In genomic region chr17:58391302-58391984, GRCh38 we compare ENCODE assay signal across 9 cellular contexts. TPM values are rescaled to one million over a fixed set of nuclear protein-coding genes. Genes with fewer than 3 reads are reported as not detected.
DNase-seq lines count a peak whose midpoint lies in the region; ATAC-seq, FAIRE-seq and TF ChIP-seq lines count a peak whose summit lies in the region.
"Had no signal": no experiment of that assay in that cellular context is flagged by ENCODE, and none has a peak within 500 bp of the region (broad histone marks: within the 10 kb centered on the region; RNA-seq: fewer than 3 reads in every experiment).

No MANE protein-coding gene starts in this region.

- no peaks in the 10 kb centered on the region for H3K9me3 Mint-ChIP-seq in activated T-cell treated with anti-CD3 and anti-CD28 coated beads, Interleukin-2, amount 50 U/mL, for 4 hours
- H3K9me3 Mint-ChIP-seq in natural killer cell treated with Interleukin-12 subunit alpha and Interleukin-12 subunit beta and Interleukin-15 and Interleukin-18, amount 100 ng/mL, for 72 hours = no peaks in the 10 kb centered on the region

- peak overlapping the region; percentile 55 for H3K4me2 ChIP-seq in parathyroid adenoma (ENCODE audit: low read length)

- peak; percentile 18 for FAIRE-seq in bronchial epithelial cell (lab: Jason Lieb, UNC)
- FAIRE-seq: GM12878 had no signal

- no peak for TF ChIP-seq CTCF in bronchial epithelial cell (IDR thresholded peaks at IDR 0.05; ENCODE audit: insufficient read depth, low read length, severe bottlenecking)
- no peak for TF ChIP-seq CTCF in parathyroid adenoma (IDR thresholded peaks at IDR 0.05)

- H3K27me3 ChIP-seq in bronchial epithelial cell (ENCODE audit: control insufficient read depth, insufficient read depth, low read length) (no peaks in the 10 kb centered on the region), parathyroid adenoma (ENCODE audit: control insufficient read depth, insufficient read depth, low read length) (no peaks in the 10 kb centered on the region)

- peaks cover 3% of the 10 kb centered on the region for H3K36me3 Mint-ChIP-seq in activated T-cell treated with anti-CD3 and anti-CD28 coated beads, Interleukin-2, amount 50 U/mL, for 4 hours (ENCODE audit: insufficient read depth)
- no peaks in the 10 kb centered on the region for H3K36me3 Mint-ChIP-seq in natural killer cell treated with Interleukin-12 subunit alpha and Interleukin-12 subunit beta and Interleukin-15 and Interleukin-18, amount 100 ng/mL, for 72 hours

- H3K4me1 Mint-ChIP-seq in activated T-cell treated with anti-CD3 and anti-CD28 coated beads, Interleukin-2, amount 50 U/mL, for 4 hours (ENCODE audit: low read depth) = peaks cover 5% of the 10 kb centered on the region
- H3K4me1 Mint-ChIP-seq in natural killer cell treated with Interleukin-12 subunit alpha and Interleukin-12 subunit beta and Interleukin-15 and Interleukin-18, amount 100 ng/mL, for 72 hours (ENCODE audit: low read depth in 2 of 2) = peaks cover 4% of the 10 kb centered on the region in 2 donors

- H3K79me2 ChIP-seq in parathyroid adenoma = no peaks in the 10 kb centered on the region

- no peak overlapping the region for H3K4me3 Mint-ChIP-seq in activated T-cell treated with anti-CD3 and anti-CD28 coated beads, Interleukin-2, amount 50 U/mL, for 4 hours
- H3K4me3 Mint-ChIP-seq in natural killer cell treated with Interleukin-12 subunit alpha and Interleukin-12 subunit beta and Interleukin-15 and Interleukin-18, amount 100 ng/mL, for 72 hours = no peak overlapping the region

- H2AFZ ChIP-seq in parathyroid adenoma = peak overlapping the region; percentile 47

- H3K4me1 ChIP-seq in parathyroid adenoma = peaks cover 54% of the 10 kb centered on the region

- peak overlapping the region; percentile 88 for H3K27ac ChIP-seq in parathyroid adenoma

- no peak overlapping the region for H3K27ac Mint-ChIP-seq in natural killer cell treated with Interleukin-12 subunit alpha and Interleukin-12 subunit beta and Interleukin-15 and Interleukin-18, amount 100 ng/mL, for 72 hours

- no peaks in the 10 kb centered on the region for H3K9me3 ChIP-seq in parathyroid adenoma (ENCODE audit: control insufficient read depth, low read length)

- H3K27me3 Mint-ChIP-seq in activated T-cell treated with anti-CD3 and anti-CD28 coated beads, Interleukin-2, amount 50 U/mL, for 4 hours (ENCODE audit: low read depth) = no peaks in the 10 kb centered on the region
- no peaks in the 10 kb centered on the region for H3K27me3 Mint-ChIP-seq in natural killer cell treated with Interleukin-12 subunit alpha and Interleukin-12 subunit beta and Interleukin-15 and Interleukin-18, amount 100 ng/mL, for 72 hours

- H3K36me3 ChIP-seq in bronchial epithelial cell (ENCODE audit: control insufficient read depth, insufficient read depth, low read length) = no peaks in the 10 kb centered on the region
- no peaks in the 10 kb centered on the region for H3K36me3 ChIP-seq in parathyroid adenoma (ENCODE audit: control insufficient read depth, insufficient read depth, low read length)

- DNase-seq in HS-27A (ENCODE audit: low read depth) (peak; percentile 67), NCI-H345 (lab: John Stamatoyannopoulos, UW) (peak; percentile 97), bronchial epithelial cell (ENCODE audit: low read depth) (peak; percentile 92)
- DNase-seq in activated T-cell treated with anti-CD3 and anti-CD28 coated beads, Interleukin-2, amount 50 U/mL, for 4 hours = no peak
- DNase-seq in natural killer cell treated with Interleukin-12 subunit alpha and Interleukin-12 subunit beta and Interleukin-15 and Interleukin-18, amount 100 ng/mL, for 72 hours (ENCODE audit: low spot score) = no peak

- H3K4me3 ChIP-seq in bronchial epithelial cell (ENCODE audit: low read depth, low read length) (no peak overlapping the region), parathyroid adenoma (ENCODE audit: low read depth, low read length) (peak overlapping the region; percentile 17)
- H3K4me3 ChIP-seq: GM12878 had no signal

- no peak overlapping the region for H3K9ac ChIP-seq in parathyroid adenoma

- no peak for ATAC-seq in activated T-cell treated with anti-CD3 and anti-CD28 coated beads, Interleukin-2, amount 50 U/mL, for 4 hours
- ATAC-seq in HG03196 (IDR thresholded peaks at IDR 0.05; ENCODE audit: unreplicated experiment) = no peak
- ATAC-seq in HG02970 (IDR thresholded peaks at IDR 0.05; ENCODE audit: low FRiP score, unreplicated experiment) = no peak
- no peak for ATAC-seq in natural killer cell treated with Interleukin-12 subunit alpha and Interleukin-12 subunit beta and Interleukin-15 and Interleukin-18, amount 100 ng/mL, for 72 hours
- ATAC-seq: GM12878 had no signal

RNA-seq across cellular contexts. Expression of gene RNF43, which starts 25.9 kb away (rescaled TPM):
- total RNA-seq in bronchial epithelial cell = 6.1 and 7.6 TPM in 2 replicates
- under 1 TPM; 0.43 to 0.92 (median 0.73) TPM for total RNA-seq in activated T-cell treated with anti-CD3 and anti-CD28 coated beads, Interleukin-2, amount 50 U/mL, for 4 hours
- 1 to 10 TPM in 1 of 2 donors, not detected in 1; 1.3 TPM for total RNA-seq in natural killer cell treated with Interleukin-12 subunit alpha and Interleukin-12 subunit beta and Interleukin-15 and Interleukin-18, amount 100 ng/mL, for 72 hours

RNA-seq across cellular contexts. Expression of gene SUPT4H1, which starts 39.4 kb away (rescaled TPM):
- 43.1 and 52.1 TPM in 2 replicates for total RNA-seq in bronchial epithelial cell
- 100 to 1,000 TPM; 144 to 154 (median 152) TPM for total RNA-seq in activated T-cell treated with anti-CD3 and anti-CD28 coated beads, Interleukin-2, amount 50 U/mL, for 4 hours
- total RNA-seq in natural killer cell treated with Interleukin-12 subunit alpha and Interleukin-12 subunit beta and Interleukin-15 and Interleukin-18, amount 100 ng/mL, for 72 hours = 100 to 1,000 TPM in 1 of 2 donors, 10 to 100 TPM in 1; 84.0 to 143 TPM

Comparison
In these comparisons a context has a peak if more than half of its experiments do, and no peak if none do; other contexts are left out.
1. DNase-seq: peak in HS-27A (single experiment), NCI-H345 (single experiment) and bronchial epithelial cell (single experiment); none in activated T-cell treated with anti-CD3 and anti-CD28 coated beads, Interleukin-2, amount 50 U/mL, for 4 hours (single experiment) and natural killer cell treated with Interleukin-12 subunit alpha and Interleukin-12 subunit beta and Interleukin-15 and Interleukin-18, amount 100 ng/mL, for 72 hours (single experiment).